Comparison of ENCODE assay signal across 27 cellular contexts in the genomic region with DNA sequence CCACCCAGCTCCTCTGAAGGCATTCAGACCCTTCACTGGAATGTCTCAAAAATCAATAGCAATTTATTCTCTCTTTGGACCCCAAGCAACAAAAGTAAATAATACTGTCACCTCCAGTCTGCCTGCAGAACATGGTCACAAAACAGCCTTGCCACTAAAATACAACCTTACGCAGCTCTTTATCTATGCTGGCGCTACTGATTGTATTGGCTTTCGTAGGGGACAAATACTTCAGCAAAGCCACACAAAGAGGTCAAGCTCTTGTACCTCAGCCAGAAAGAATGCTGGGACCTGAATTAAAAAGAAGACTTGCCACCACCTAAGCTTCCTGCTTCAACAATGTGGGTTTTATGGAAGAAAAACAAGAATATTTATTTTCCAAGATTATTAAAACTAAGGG. TPM values are rescaled to one million over a fixed set of nuclear protein-coding genes. Genes with fewer than 3 reads are reported as not detected.
A peak's percentile ranks its signal among the peaks of the same experiment; 100 is the strongest.
DNase-seq lines count a peak whose midpoint lies in the region; ATAC-seq and TF ChIP-seq lines count a peak whose summit lies in the region.
"Had no signal": no experiment of that assay in that cellular context is flagged by ENCODE, and none has a peak within 500 bp of the region (broad histone marks: within the 10 kb centered on the region; RNA-seq: fewer than 3 reads in every experiment).

No MANE protein-coding gene starts in this region.

- H3K9me3 ChIP-seq in heart left ventricle (peaks cover 0 to 8% (median 0%) of the 10 kb centered on the region in 12 donors), right cardiac atrium (ENCODE audit: control insufficient read depth, low read length) (no peaks in the 10 kb centered on the region), neuronal stem cell (replicated peaks in 1 of 2; ENCODE audit: control insufficient read depth in 2 of 2, insufficient read depth in 1 of 2, low read depth in 1 of 2, low read length in 2 of 2) (peaks cover 3 to 6% of the 10 kb centered on the region in 2 donors)
- H3K9me3 ChIP-seq: BLaER1 had no signal

- TF ChIP-seq CTCF in GM23338 (conservative IDR thresholded peaks at IDR 0.05; ENCODE audit: low read depth in 2 of 2) (no peak), heart left ventricle (IDR thresholded peaks at IDR 0.05) (no peak)

- H3K4me1 ChIP-seq in GM23338 (ENCODE audit: insufficient read depth) (no peaks in the 10 kb centered on the region), heart left ventricle (peaks cover 0 to 9% (median 0%) of the 10 kb centered on the region in 12 donors), right cardiac atrium (ENCODE audit: control insufficient read depth, insufficient read depth, low read length) (no peaks in the 10 kb centered on the region), neuronal stem cell (ENCODE audit: control insufficient read depth in 2 of 2, insufficient read depth in 1 of 2, low read depth in 1 of 2, low read length in 2 of 2) (peaks cover 6 to 10% of the 10 kb centered on the region in 2 donors)
- H3K4me1 ChIP-seq: BLaER1 had no signal

- H3K4ac ChIP-seq in neuronal stem cell (ENCODE audit: low read length) = no peak overlapping the region

- no peak overlapping the region for H3K18ac ChIP-seq in neuronal stem cell (ENCODE audit: low read length)

- no peaks in the 10 kb centered on the region for H3K79me2 ChIP-seq in GM23338 (replicated peaks; ENCODE audit: insufficient read depth)

- DNase-seq in GM23338 (ENCODE audit: low spot score) (no peak), heart left ventricle (peak in 2 of 5 donors; percentile 16 to 28), right cardiac atrium (no peak), neuronal stem cell (ENCODE audit: low spot score) (peak; percentile 35)
- DNase-seq in activated CD4-positive, alpha-beta memory T cell treated with anti-CD3 and anti-CD28 coated beads for 36 hours = no peak
- DNase-seq in stimulated activated naive B cell treated with anti-CD40 and anti-IgM and Interleukin-4, amounts not matched to agents 10 μg/mL and 1 μg/mL and 100 μg/mL, for 72 hours = no peak
- DNase-seq: CD4-positive, CD25-positive, alpha-beta regulatory T cell; GM23248; H9; IMR-90; KG1; MM.1S; NCI-H1694 treated with DMSO at 0.1 percent for 48 hours; NCI-H2081; NCI-H2171; NCI-H226; NCI-H510A; NCI-H69; SIG-M5 had no signal

- intact Hi-C loops in heart left ventricle (cut with DNase I) (loop anchor here in 2 of 10 donors (2.0 to 5.0 kb wide), 2 partner anchors 37 to 56 kb away; a partner anchor contains a TSS), right cardiac atrium (cut with DNase I) (no loop called here)
- intact Hi-C loops in activated CD4-positive, alpha-beta memory T cell treated with anti-CD3 and anti-CD28 coated beads for 36 hours (cut with micrococcal nuclease) = no loop called here

- no peaks in the 10 kb centered on the region for H3K9me2 ChIP-seq in GM23338 (ENCODE audit: insufficient read depth)

- H4K8ac ChIP-seq in neuronal stem cell (ENCODE audit: low read depth, low read length) = no peak overlapping the region

- H3K4me3 ChIP-seq in GM23338 (no peak overlapping the region), heart left ventricle (peak overlapping the region in 3 of 12 donors; percentile 15 to 24 (median 20)), right cardiac atrium (ENCODE audit: low read length) (no peak overlapping the region), neuronal stem cell (ENCODE audit: low read length in 2 of 2) (no peak overlapping the region)
- H3K4me3 ChIP-seq: BLaER1, GM23248, SK-N-MC had no signal

- H3K27me3 Mint-ChIP-seq in GM23338 (ENCODE audit: insufficient read depth, low read depth, poor library complexity) = no peaks in the 10 kb centered on the region
- H3K27me3 Mint-ChIP-seq in activated CD4-positive, alpha-beta memory T cell treated with anti-CD3 and anti-CD28 coated beads for 36 hours = no peaks in the 10 kb centered on the region
- H3K27me3 Mint-ChIP-seq in stimulated activated naive B cell treated with anti-CD40 and anti-IgM and Interleukin-4, amounts not matched to agents 10 μg/mL and 1 μg/mL and 100 μg/mL, for 72 hours = no peaks in the 10 kb centered on the region
- H3K27me3 Mint-ChIP-seq: CD4-positive, CD25-positive, alpha-beta regulatory T cell had no signal

- H3K14ac ChIP-seq in neuronal stem cell (ENCODE audit: low read length) = no peak overlapping the region

- ATAC-seq in GM23338 = no peak
- peak; percentile 82 to 92 (median 90) for ATAC-seq in heart left ventricle
- peak; percentile 64 to 68 for ATAC-seq in right cardiac atrium
- ATAC-seq in HG03095 (IDR thresholded peaks at IDR 0.05; ENCODE audit: unreplicated experiment) = no peak
- no peak for ATAC-seq in stimulated activated naive B cell treated with anti-CD40 and anti-IgM and Interleukin-4, amounts not matched to agents 10 μg/mL and 1 μg/mL and 100 μg/mL, for 72 hours (replicated peaks)
- ATAC-seq: Panc1 had no signal

- no peak overlapping the region for H2BK120ac ChIP-seq in neuronal stem cell (ENCODE audit: low read depth, low read length)

- no peak overlapping the region for H3K27ac ChIP-seq in GM23338 (ENCODE audit: low read depth)
- peak overlapping the region; percentile 42 to 84 (median 76) for H3K27ac ChIP-seq in heart left ventricle
- peak overlapping the region; percentile 67 for H3K27ac ChIP-seq in right cardiac atrium (ENCODE audit: low read length)
- peak overlapping the region; percentile 58 for H3K27ac ChIP-seq in neuronal stem cell (replicated peaks; ENCODE audit: low read length)
- H3K27ac ChIP-seq: BLaER1, GM23248, RWPE1, SK-N-MC had no signal

- 0 out of 2 replicates have a peak overlapping the region, but pooled peaks have one; percentile 5 for H3K27ac Mint-ChIP-seq in GM23338
- H3K27ac Mint-ChIP-seq in activated CD4-positive, alpha-beta memory T cell treated with anti-CD3 and anti-CD28 coated beads for 36 hours = no peak overlapping the region
- H3K27ac Mint-ChIP-seq in stimulated activated naive B cell treated with anti-CD40 and anti-IgM and Interleukin-4, amounts not matched to agents 10 μg/mL and 1 μg/mL and 100 μg/mL, for 72 hours = no peak overlapping the region
- H3K27ac Mint-ChIP-seq: CD4-positive, CD25-positive, alpha-beta regulatory T cell had no signal

- H2AFZ ChIP-seq in GM23338 = no peak overlapping the region
- peak overlapping the region; percentile 25 for H2AFZ ChIP-seq in neuronal stem cell (ENCODE audit: low read length)
- H2AFZ ChIP-seq: GM23248 had no signal

- no peaks in the 10 kb centered on the region for H3K9me3 Mint-ChIP-seq in GM23338
- peaks cover 4% of the 10 kb centered on the region for H3K9me3 Mint-ChIP-seq in activated CD4-positive, alpha-beta memory T cell treated with anti-CD3 and anti-CD28 coated beads for 36 hours
- H3K9me3 Mint-ChIP-seq in stimulated activated naive B cell treated with anti-CD40 and anti-IgM and Interleukin-4, amounts not matched to agents 10 μg/mL and 1 μg/mL and 100 μg/mL, for 72 hours = peaks cover 9% of the 10 kb centered on the region in 2 donors

- WGBS in heart left ventricle, 4 donors = 51 to 62% (median 58%) methylated on average over 3 of the region's 3 CpGs
- 64% methylated on average over 3 of the region's 3 CpGs for WGBS in right cardiac atrium
- WGBS in neuronal stem cell (ENCODE audit: extremely low coverage in 2 of 2, insufficient read length in 2 of 2, insufficient replicate concordance in 1 of 2), 2 donors = no CpG with 5 or more reads among the region's 3 CpGs

- no peaks in the 10 kb centered on the region for H3K79me1 ChIP-seq in neuronal stem cell (ENCODE audit: low read depth, low read length)

- H3K4me1 Mint-ChIP-seq in GM23338 = no peaks in the 10 kb centered on the region; the same call in 2 of the 3 replicates
- H3K4me1 Mint-ChIP-seq in activated CD4-positive, alpha-beta memory T cell treated with anti-CD3 and anti-CD28 coated beads for 36 hours (ENCODE audit: low read depth) = no peaks in the 10 kb centered on the region
- H3K4me1 Mint-ChIP-seq in stimulated activated naive B cell treated with anti-CD40 and anti-IgM and Interleukin-4, amounts not matched to agents 10 μg/mL and 1 μg/mL and 100 μg/mL, for 72 hours = no peaks in the 10 kb centered on the region

- no peak overlapping the region for H2BK12ac ChIP-seq in neuronal stem cell (ENCODE audit: low read length)

- CTCF ChIA-PET in activated CD4-positive, alpha-beta memory T cell treated with anti-CD3 and anti-CD28 coated beads for 36 hours (lab: Charles Lee) = interaction anchor here (0.6 kb wide), 1 partner anchor 389 kb away, joined by 4 read pairs; no protein-coding TSS in a partner anchor

- no peak for TF ChIP-seq POLR2A in heart left ventricle (IDR thresholded peaks at IDR 0.05)

- H3K9ac ChIP-seq in neuronal stem cell (ENCODE audit: low read depth, low read length, poor library complexity) = no peak overlapping the region
- H3K9ac ChIP-seq: BLaER1, GM23248 had no signal

- H4K20me1 ChIP-seq in GM23338 (replicated peaks; ENCODE audit: insufficient read depth) = no peaks in the 10 kb centered on the region
- H4K20me1 ChIP-seq: BLaER1 had no signal

- H3F3A ChIP-seq in GM23338 (replicated peaks; ENCODE audit: low read depth) = no peaks in the 10 kb centered on the region

- no peaks in the 10 kb centered on the region for H3K36me3 Mint-ChIP-seq in GM23338 (ENCODE audit: low read depth)
- no peaks in the 10 kb centered on the region for H3K36me3 Mint-ChIP-seq in activated CD4-positive, alpha-beta memory T cell treated with anti-CD3 and anti-CD28 coated beads for 36 hours
- peaks cover 2 to 7% of the 10 kb centered on the region in 2 donors for H3K36me3 Mint-ChIP-seq in stimulated activated naive B cell treated with anti-CD40 and anti-IgM and Interleukin-4, amounts not matched to agents 10 μg/mL and 1 μg/mL and 100 μg/mL, for 72 hours
- H3K36me3 Mint-ChIP-seq: CD4-positive, CD25-positive, alpha-beta regulatory T cell had no signal

- H3K4me3 Mint-ChIP-seq in GM23338 = no peak overlapping the region
- no peak overlapping the region for H3K4me3 Mint-ChIP-seq in activated CD4-positive, alpha-beta memory T cell treated with anti-CD3 and anti-CD28 coated beads for 36 hours
- no peak overlapping the region for H3K4me3 Mint-ChIP-seq in stimulated activated naive B cell treated with anti-CD40 and anti-IgM and Interleukin-4, amounts not matched to agents 10 μg/mL and 1 μg/mL and 100 μg/mL, for 72 hours
- H3K4me3 Mint-ChIP-seq: CD4-positive, CD25-positive, alpha-beta regulatory T cell; H9 had no signal

- no peaks in the 10 kb centered on the region for H3K27me3 ChIP-seq in GM23338 (ENCODE audit: insufficient read depth)
- H3K27me3 ChIP-seq in heart left ventricle = no peaks in the 10 kb centered on the region
- H3K27me3 ChIP-seq in right cardiac atrium (ENCODE audit: control insufficient read depth, insufficient read depth) = no peaks in the 10 kb centered on the region
- no peaks in the 10 kb centered on the region for H3K27me3 ChIP-seq in neuronal stem cell (ENCODE audit: control insufficient read depth in 3 of 3, insufficient read depth in 3 of 3, low read depth in 1 of 3, low read length in 3 of 3)
- H3K27me3 ChIP-seq: BLaER1 had no signal

- H2AK5ac ChIP-seq in neuronal stem cell (ENCODE audit: low read depth, low read length) = no peak overlapping the region

- H3K4me2 ChIP-seq in GM23338 (no peak overlapping the region), neuronal stem cell (ENCODE audit: insufficient read depth, low read length, poor library complexity, severe bottlenecking) (no peak overlapping the region)
- H3K4me2 ChIP-seq: BLaER1 had no signal

- H3K36me3 ChIP-seq in GM23338 (ENCODE audit: insufficient read depth) (no peaks in the 10 kb centered on the region), heart left ventricle (no peaks in the 10 kb centered on the region), neuronal stem cell (replicated peaks in 1 of 2; ENCODE audit: control insufficient read depth in 2 of 2, insufficient read depth in 2 of 2, low read length in 2 of 2) (peaks cover 0 to 2% of the 10 kb centered on the region in 2 donors)
- H3K36me3 ChIP-seq: BLaER1 had no signal

- H2BK15ac ChIP-seq in neuronal stem cell (ENCODE audit: low read length) = no peak overlapping the region

- H2BK5ac ChIP-seq in neuronal stem cell (ENCODE audit: low read length) = no peak overlapping the region

- no peak overlapping the region for H3K23ac ChIP-seq in neuronal stem cell (ENCODE audit: low read depth, low read length, poor library complexity)

- POLR2A ChIA-PET in activated CD4-positive, alpha-beta memory T cell treated with anti-CD3 and anti-CD28 coated beads for 36 hours (lab: Charles Lee) = no interaction called here

- H4K91ac ChIP-seq in neuronal stem cell (ENCODE audit: low read depth, low read length, poor library complexity) = no peak overlapping the region

RNA-seq across cellular contexts. Expression of a gene that starts 57.2 kb away (rescaled TPM):
- 0.10 and 0.39 TPM in 2 replicates for total RNA-seq in GM23338 (2014; rRNA removed; shearing (Covaris generic))
- polyA plus RNA-seq in GM23338 (2016; fragmentation: Nextera tagmentation; extraction: Ambion mirVana) (0.64 and 0.84 TPM in 2 replicates), heart left ventricle (1 to 10 TPM; 3.4 to 6.7 TPM), right cardiac atrium (9.6 TPM)
- total RNA-seq in heart left ventricle (10 to 100 TPM; 19.1 to 32.5 (median 22.5) TPM), right cardiac atrium (10 to 100 TPM; 20.2 to 33.0 (median 24.9) TPM)
- 2.9 TPM for polyA plus RNA-seq in neuronal stem cell (2013, experiment 1 of 2)
- polyA plus RNA-seq in neuronal stem cell (2013, experiment 2 of 2) = 3.2 TPM
- under 1 TPM; 0.82 to 1.00 TPM for total RNA-seq in activated CD4-positive, alpha-beta memory T cell treated with anti-CD3 and anti-CD28 coated beads for 36 hours
- total RNA-seq: Daoy had no signal
- polyA plus RNA-seq: AG04450 had no signal

RNA-seq across cellular contexts. Expression of a gene that starts 57.4 kb away (rescaled TPM):
- 0.17 and 1.7 TPM in 2 replicates for total RNA-seq in GM23338 (2014; rRNA removed; shearing (Covaris generic))
- polyA plus RNA-seq in GM23338 (2016; fragmentation: Nextera tagmentation; extraction: Ambion mirVana) (0.52 and 0.68 TPM in 2 replicates), heart left ventricle (1 to 10 TPM; 2.0 to 9.0 TPM), right cardiac atrium (4.9 TPM)
- total RNA-seq in heart left ventricle (10 to 100 TPM in 7 of 9 donors, 1 to 10 TPM in 2; 3.2 to 83.3 (median 11.9) TPM), right cardiac atrium (1 to 10 TPM; 3.9 to 9.4 (median 4.8) TPM)
- polyA plus RNA-seq in neuronal stem cell (2013, experiment 1 of 2) = 0.89 TPM
- 1.3 TPM for polyA plus RNA-seq in neuronal stem cell (2013, experiment 2 of 2)
- not detected for total RNA-seq in activated CD4-positive, alpha-beta memory T cell treated with anti-CD3 and anti-CD28 coated beads for 36 hours
- total RNA-seq: Daoy, G401, GM23248, IMR-90 had no signal
- polyA plus RNA-seq: AG04450, GM23248, IMR-90 had no signal

Comparison
In these comparisons a context has a peak if more than half of its experiments do, and no peak if none do; other contexts are left out.
1. ATAC-seq: peak in heart left ventricle (4 of 4) and right cardiac atrium (2 of 2); none in GM23338 (single experiment), HG03095 (single experiment) and stimulated activated naive B cell treated with anti-CD40 and anti-IgM and Interleukin-4, amounts not matched to agents 10 μg/mL and 1 μg/mL and 100 μg/mL, for 72 hours (0 of 2).
2. RNA of a gene that starts 57.2 kb away (total RNA-seq): 20.2 to 33.0 TPM in right cardiac atrium and 19.1 to 32.5 TPM in heart left ventricle; 0.82 to 1.00 TPM in activated CD4-positive, alpha-beta memory T cell treated with anti-CD3 and anti-CD28 coated beads for 36 hours and 0.10 to 0.39 TPM in GM23338; every median in the first group is over 10 times any median in the second.